1 cellular context compared by ENCODE assay signal in genomic region chr5:156420665-156421064, GRCh38.
TF ChIP-seq lines count a peak whose summit lies in the region.

No MANE protein-coding gene starts in this region.

TF ChIP-seq in IMR-90, 13 proteins besides CTCF, POLR2A, EP300 and RAD21 (continued from another document):
- TF ChIP-seq BHLHE40 (IDR thresholded peaks at IDR 0.05; ENCODE audit: low read depth, low read length) (no peak), MXI1 (IDR thresholded peaks at IDR 0.05; ENCODE audit: borderline replicate concordance, low read depth, low read length) (no peak), FOS (IDR thresholded peaks at IDR 0.05; ENCODE audit: low read depth, low read length) (no peak), ELK1 (IDR thresholded peaks at IDR 0.05; ENCODE audit: borderline replicate concordance, low read depth, low read length) (no peak), CHD1 (IDR thresholded peaks at IDR 0.05; ENCODE audit: low read depth, low read length) (no peak)
